Comparison of ENCODE assay signal across 1 cellular context in genomic region chr13:106567421-106568224, GRCh38.
TF ChIP-seq lines count a peak whose summit lies in the region.

TSS of gene ARGLU1 (minus strand) at chr13:106568137. CDS start at chr13:106567919, 218 bp downstream.

TF ChIP-seq in H1, 55 proteins besides CTCF, POLR2A, EP300 and RAD21:
- TF ChIP-seq YY1 (IDR thresholded peaks at IDR 0.05; ENCODE audit: low read depth, low read length) (peak; percentile 93), SAP30 (IDR thresholded peaks at IDR 0.05; ENCODE audit: insufficient read depth, insufficient replicate concordance, low read length) (peak; percentile 26), CREB1 (IDR thresholded peaks at IDR 0.05) (peak; percentile 16; the same call in 1 of the 2 replicates), GABPA (IDR thresholded peaks at IDR 0.05; ENCODE audit: borderline replicate concordance, insufficient read depth, low read length) (no peak), FOSL1 (IDR thresholded peaks at IDR 0.05; ENCODE audit: insufficient read depth, low read depth, low read length) (no peak), SP4 (IDR thresholded peaks at IDR 0.05; ENCODE audit: low read length) (peak; percentile 74; the same call in 1 of the 2 replicates), HDAC2 (IDR thresholded peaks at IDR 0.05; ENCODE audit: borderline replicate concordance in 1 of 2, low read depth in 2 of 2, low read length in 2 of 2) (0 out of 4 replicates have a peak, but pooled peaks of 1 of the 2 experiments have one; percentile 21), TBP (IDR thresholded peaks at IDR 0.05; ENCODE audit: low read depth, low read length) (peak; percentile 88), ASH2L (IDR thresholded peaks at IDR 0.05; ENCODE audit: low read length) (peak; percentile 82), ATF2 (IDR thresholded peaks at IDR 0.05; ENCODE audit: low read length) (no peak), RBBP5 (IDR thresholded peaks at IDR 0.05; ENCODE audit: borderline replicate concordance, low read depth, low read length) (peak; percentile 59; the same call in 1 of the 2 replicates), E2F6 (IDR thresholded peaks at IDR 0.05) (peak; percentile 41; the same call in 1 of the 2 replicates), KDM1A (IDR thresholded peaks at IDR 0.05; ENCODE audit: borderline replicate concordance, low read length) (no peak), RXRA (IDR thresholded peaks at IDR 0.05; ENCODE audit: insufficient read depth, low read depth, low read length) (no peak), SIN3A (conservative IDR thresholded peaks at IDR 0.05 in 1 of 2, IDR thresholded peaks at IDR 0.05 in 1 of 2; ENCODE audit: low read depth in 1 of 2, low read length in 2 of 2) (peak in 1 of 2 experiments; percentile 78; a peak in 1 of 4 replicates), TAF7 (optimal IDR thresholded peaks at IDR 0.05; ENCODE audit: borderline replicate concordance, low read depth, low read length) (peak; percentile 65), TAF1 (IDR thresholded peaks at IDR 0.05; ENCODE audit: low read depth, low read length) (peak; percentile 90), PHF8 (conservative IDR thresholded peaks at IDR 0.05; ENCODE audit: low read depth, low read length) (peak; percentile 97), POLR2AphosphoS5 (IDR thresholded peaks at IDR 0.05; ENCODE audit: low read depth, low read length) (peak; percentile 76), KDM4A (IDR thresholded peaks at IDR 0.05; ENCODE audit: low read depth, low read length, severe bottlenecking) (peak; percentile 65), MAX (IDR thresholded peaks at IDR 0.05) (peak; percentile 69)
